ENCODE assay signal across 40 cellular contexts in genomic region chr13:86038490-86038889, GRCh38.
"Had no signal": no experiment of that assay in that cellular context is flagged by ENCODE, and none has a peak within 500 bp of the region (broad histone marks: within the 10 kb centered on the region; RNA-seq: fewer than 3 reads in every experiment).

No MANE protein-coding gene starts in this region.

- H3K9me3 ChIP-seq: adrenal gland, ascending aorta, body of pancreas, breast epithelium had no signal

- H3K36me3 ChIP-seq: adrenal gland, ascending aorta, brain microvascular endothelial cell, breast epithelium, cardiac muscle cell had no signal

- H3K27me3 Mint-ChIP-seq: activated naive CD4-positive, alpha-beta T cell treated with anti-CD3 and anti-CD28 coated beads, Interleukin-2, amount 10 ng/mL, durations not matched to agents 7 days and 5 days; activated naive CD4-positive, alpha-beta T cell treated with anti-CD3 and anti-CD28 coated beads, Interleukin-2, amount 50 U/mL, for 24 hours; activated naive CD8-positive, alpha-beta T cell; activated naive CD8-positive, alpha-beta T cell treated with anti-CD3 and anti-CD28 coated beads for 36 hours; activated naive CD8-positive, alpha-beta T cell treated with anti-CD3 and anti-CD28 coated beads, Interleukin-2, amount 10 ng/mL, durations not matched to agents 7 days and 5 days; activated naive CD8-positive, alpha-beta T cell treated with anti-CD3 and anti-CD28 coated beads, Interleukin-2, amount 50 U/mL, for 24 hours; activated T-cell treated with anti-CD3 and anti-CD28 coated beads, Interleukin-2, amount 50 U/mL, for 24 hours; activated T-helper 17 cell treated with anti-CD3 and anti-CD28 coated beads, Interleukin-2, amount 50 U/mL, for 72 hours; brain; central memory CD8-positive, alpha-beta T cell had no signal

- H3K27ac Mint-ChIP-seq: activated naive CD4-positive, alpha-beta T cell treated with anti-CD3 and anti-CD28 coated beads for 36 hours; activated naive CD4-positive, alpha-beta T cell treated with anti-CD3 and anti-CD28 coated beads, Interleukin-2, amount 10 ng/mL, durations not matched to agents 7 days and 5 days; activated naive CD4-positive, alpha-beta T cell treated with anti-CD3 and anti-CD28 coated beads, Interleukin-2, amount 50 U/mL, for 24 hours; activated naive CD4-positive, alpha-beta T cell treated with anti-CD3 and anti-CD28 coated beads, Interleukin-2, amount 50 U/mL, for 72 hours; activated naive CD8-positive, alpha-beta T cell; activated naive CD8-positive, alpha-beta T cell treated with anti-CD3 and anti-CD28 coated beads for 36 hours; activated naive CD8-positive, alpha-beta T cell treated with anti-CD3 and anti-CD28 coated beads, Interleukin-2, amount 10 ng/mL, durations not matched to agents 7 days and 5 days; activated naive CD8-positive, alpha-beta T cell treated with anti-CD3 and anti-CD28 coated beads, Interleukin-2, amount 50 U/mL, for 24 hours; activated T-cell treated with anti-CD3 and anti-CD28 coated beads, Interleukin-2, amount 50 U/mL, for 24 hours; activated T-cell treated with anti-CD3 and anti-CD28 coated beads, Interleukin-2, amount 50 U/mL, for 72 hours; activated T-helper 1 cell treated with anti-CD3 and anti-CD28 coated beads, Interleukin-12 subunit alpha, Interleukin-12 subunit beta, Interleukin-2, Interleukin-4 antibody, amounts not matched to agents 30 ng/mL and 10 ng/mL and 1 ng/mL, durations not matched to agents 14 hours and 24 hours and 36 hours; activated T-helper 17 cell treated with anti-CD3 and anti-CD28 coated beads, Interleukin-2, amount 50 U/mL, for 72 hours; activated T-helper 2 cell treated with anti-CD3 and anti-CD28 coated beads, Interferon-gamma antibody, Interleukin-2, Interleukin-4, amounts not matched to agents 10 μg/mL and 5 μg/mL and 100 μg/mL, durations not matched to agents 14 hours and 24 hours and 36 hours; brain had no signal

- H3K36me3 Mint-ChIP-seq: activated naive CD4-positive, alpha-beta T cell treated with anti-CD3 and anti-CD28 coated beads, Interleukin-2, amount 10 ng/mL, durations not matched to agents 7 days and 5 days; activated naive CD4-positive, alpha-beta T cell treated with anti-CD3 and anti-CD28 coated beads, Interleukin-2, amount 50 U/mL, for 24 hours; activated naive CD4-positive, alpha-beta T cell treated with anti-CD3 and anti-CD28 coated beads, Interleukin-2, amount 50 U/mL, for 72 hours; activated naive CD8-positive, alpha-beta T cell; activated naive CD8-positive, alpha-beta T cell treated with anti-CD3 and anti-CD28 coated beads for 36 hours; activated naive CD8-positive, alpha-beta T cell treated with anti-CD3 and anti-CD28 coated beads, Interleukin-2, amount 10 ng/mL, durations not matched to agents 7 days and 5 days; brain had no signal

- H3K4me3 ChIP-seq: adrenal gland, ascending aorta, body of pancreas, breast epithelium, cardiac muscle cell had no signal

- H3K4me1 ChIP-seq: adrenal gland, ascending aorta, body of pancreas, breast epithelium had no signal

- H3K9me3 Mint-ChIP-seq: activated T-cell treated with anti-CD3 and anti-CD28 coated beads, Interleukin-2, amount 50 U/mL, for 24 hours; brain had no signal

- H3K4me1 Mint-ChIP-seq: activated naive CD4-positive, alpha-beta T cell treated with anti-CD3 and anti-CD28 coated beads, Interleukin-2, amount 10 ng/mL, durations not matched to agents 7 days and 5 days; activated naive CD4-positive, alpha-beta T cell treated with anti-CD3 and anti-CD28 coated beads, Interleukin-2, amount 50 U/mL, for 24 hours; activated naive CD8-positive, alpha-beta T cell treated with anti-CD3 and anti-CD28 coated beads for 36 hours; activated naive CD8-positive, alpha-beta T cell treated with anti-CD3 and anti-CD28 coated beads, Interleukin-2, amount 10 ng/mL, durations not matched to agents 7 days and 5 days; activated naive CD8-positive, alpha-beta T cell treated with anti-CD3 and anti-CD28 coated beads, Interleukin-2, amount 50 U/mL, for 24 hours; activated T-helper 17 cell treated with anti-CD3 and anti-CD28 coated beads, Interleukin-2, amount 50 U/mL, for 72 hours; brain; central memory CD8-positive, alpha-beta T cell had no signal

- FAIRE-seq: astrocyte, bronchial epithelial cell had no signal

- H3K27me3 ChIP-seq: adrenal gland, ascending aorta, body of pancreas, brain microvascular endothelial cell, breast epithelium, cardiac muscle cell had no signal

- DNase-seq: activated effector memory CD4-positive, alpha-beta T cell treated with anti-CD3 and anti-CD28 coated beads, Interleukin-2, amount 50 U/mL, for 16 hours; activated effector memory CD4-positive, alpha-beta T cell treated with Interleukin-2 at 50 U/mL for 16 hours; activated gamma-delta T cell; activated gamma-delta T cell treated with Interleukin-2 at 50 U/mL for 16 hours; activated naive CD4-positive, alpha-beta T cell; activated naive CD4-positive, alpha-beta T cell treated with anti-CD3 and anti-CD28 coated beads for 36 hours; activated naive CD4-positive, alpha-beta T cell treated with anti-CD3 and anti-CD28 coated beads, Interleukin-2, amount 10 ng/mL, durations not matched to agents 7 days and 5 days; activated naive CD4-positive, alpha-beta T cell treated with anti-CD3 and anti-CD28 coated beads, Interleukin-2, amount 50 U/mL, for 16 hours; activated naive CD4-positive, alpha-beta T cell treated with Interleukin-2 at 50 U/mL for 16 hours; activated naive CD8-positive, alpha-beta T cell treated with anti-CD3 and anti-CD28 coated beads for 36 hours; activated naive CD8-positive, alpha-beta T cell treated with anti-CD3 and anti-CD28 coated beads, Interleukin-2, amount 10 ng/mL, durations not matched to agents 7 days and 5 days; activated naive CD8-positive, alpha-beta T cell treated with anti-CD3 and anti-CD28 coated beads, Interleukin-2, amount 50 U/mL, for 24 hours; activated T-cell treated with anti-CD3 and anti-CD28 coated beads, Interleukin-2, amount 50 U/mL, for 1 hour; activated T-cell treated with anti-CD3 and anti-CD28 coated beads, Interleukin-2, amount 50 U/mL, for 24 hours; activated T-cell treated with anti-CD3 and anti-CD28 coated beads, Interleukin-2, amount 50 U/mL, for 4 hours; activated T-cell treated with anti-CD3 and anti-CD28 coated beads, Interleukin-2, amount 50 U/mL, for 48 hours; activated T-cell treated with anti-CD3 and anti-CD28 coated beads, Interleukin-2, amount 50 U/mL, for 72 hours; adrenal gland; amniotic stem cell; amygdala; anterior cingulate cortex; aorta; body of pancreas; brain microvascular endothelial cell; caudate nucleus; central memory CD4-positive, alpha-beta T cell; cerebellar nuclear complex had no signal

- ATAC-seq: activated naive CD4-positive, alpha-beta T cell treated with anti-CD3 and anti-CD28 coated beads, Interleukin-2, amount 50 U/mL, for 72 hours; activated naive CD8-positive, alpha-beta T cell treated with anti-CD3 and anti-CD28 coated beads, Interleukin-2, amount 50 U/mL, for 24 hours; activated T-cell treated with anti-CD3 and anti-CD28 coated beads, Interleukin-2, amount 50 U/mL, for 4 hours; activated T-cell treated with anti-CD3 and anti-CD28 coated beads, Interleukin-2, amount 50 U/mL, for 72 hours; activated T-helper 17 cell treated with anti-CD3 and anti-CD28 coated beads, Interleukin-2, amount 50 U/mL, for 72 hours; body of pancreas had no signal

- H3K27ac ChIP-seq: adrenal gland, ascending aorta, body of pancreas, brain microvascular endothelial cell, breast epithelium, cardiac muscle cell had no signal

- H3K4me3 Mint-ChIP-seq: activated naive CD4-positive, alpha-beta T cell treated with anti-CD3 and anti-CD28 coated beads for 36 hours; activated naive CD4-positive, alpha-beta T cell treated with anti-CD3 and anti-CD28 coated beads, Interleukin-2, amount 10 ng/mL, durations not matched to agents 7 days and 5 days; activated naive CD4-positive, alpha-beta T cell treated with anti-CD3 and anti-CD28 coated beads, Interleukin-2, amount 50 U/mL, for 24 hours; activated naive CD8-positive, alpha-beta T cell; activated naive CD8-positive, alpha-beta T cell treated with anti-CD3 and anti-CD28 coated beads for 36 hours; activated naive CD8-positive, alpha-beta T cell treated with anti-CD3 and anti-CD28 coated beads, Interleukin-2, amount 10 ng/mL, durations not matched to agents 7 days and 5 days; activated naive CD8-positive, alpha-beta T cell treated with anti-CD3 and anti-CD28 coated beads, Interleukin-2, amount 50 U/mL, for 24 hours; activated T-cell treated with anti-CD3 and anti-CD28 coated beads, Interleukin-2, amount 50 U/mL, for 24 hours; activated T-cell treated with anti-CD3 and anti-CD28 coated beads, Interleukin-2, amount 50 U/mL, for 4 hours; activated T-cell treated with anti-CD3 and anti-CD28 coated beads, Interleukin-2, amount 50 U/mL, for 72 hours; activated T-helper 1 cell treated with anti-CD3 and anti-CD28 coated beads, Interleukin-12 subunit alpha, Interleukin-12 subunit beta, Interleukin-2, Interleukin-4 antibody, amounts not matched to agents 30 ng/mL and 10 ng/mL and 1 ng/mL, durations not matched to agents 14 hours and 24 hours and 36 hours; activated T-helper 17 cell treated with anti-CD3 and anti-CD28 coated beads, Interleukin-2, amount 50 U/mL, for 72 hours; brain; central memory CD8-positive, alpha-beta T cell had no signal
